8 cellular contexts compared by ENCODE assay signal in genomic region chr9:78296208-78296892, GRCh38. TPM values are rescaled to one million over a fixed set of nuclear protein-coding genes. Genes with fewer than 3 reads are reported as not detected.
A peak's percentile ranks its signal among the peaks of the same experiment; 100 is the strongest.
DNase-seq lines count a peak whose midpoint lies in the region; ATAC-seq, FAIRE-seq and TF ChIP-seq lines count a peak whose summit lies in the region.

No MANE protein-coding gene starts in this region.

- no peaks in the 10 kb centered on the region for H3F3A ChIP-seq in SK-N-SH (replicated peaks; ENCODE audit: insufficient read depth)

- no peak for ATAC-seq in HG02884 (IDR thresholded peaks at IDR 0.05; ENCODE audit: unreplicated experiment)
- no peak for ATAC-seq in GM19328 (IDR thresholded peaks at IDR 0.05; ENCODE audit: unreplicated experiment)

- H3K9me2 ChIP-seq in SK-N-SH, result no peaks in the 10 kb centered on the region

- H3K4me3 Mint-ChIP-seq in CD14-positive monocyte, result peak overlapping the region; percentile 82 to 93

- H3K4me1 Mint-ChIP-seq in CD14-positive monocyte, result peaks cover 36% of the 10 kb centered on the region

- POLR2A ChIA-PET in SK-N-SH (lab: Yijun Ruan, JAX), result interaction anchor here (0.6 to 3.1 kb wide), 18 partner anchors 9 to 399 kb away, joined by 3 to 23 read pairs (median 4); partner anchors contain the start of gene CEP78

- H3K4me1 ChIP-seq in SK-N-SH (ENCODE audit: control insufficient read depth in 1 of 2, insufficient read depth in 2 of 2, low read depth in 1 of 2, low read length in 1 of 2), result peaks cover 4 to 21% of the 10 kb centered on the region in 2 experiments; a peak in 2 of 4 replicates
- peaks cover 19% of the 10 kb centered on the region for H3K4me1 ChIP-seq in colonic mucosa

- H3K27me3 ChIP-seq in SK-N-SH (ENCODE audit: insufficient read depth) (no peaks in the 10 kb centered on the region), colonic mucosa (no peaks in the 10 kb centered on the region)

- no peak overlapping the region for H3K27ac Mint-ChIP-seq in CD14-positive monocyte

- no peak; the same call in 1 of the 2 replicates for TF ChIP-seq RAD21 in SK-N-SH (IDR thresholded peaks at IDR 0.05; ENCODE audit: low read length)

- H3K36me3 Mint-ChIP-seq in CD14-positive monocyte, result peaks cover 0 to 6% of the 10 kb centered on the region in 2 donors

- intact Hi-C loops in CD14-positive monocyte (cut with micrococcal nuclease), result no loop called here
- intact Hi-C loops in colonic mucosa (cut with DNase I), result no loop called here

- H2AFZ ChIP-seq in SK-N-SH (ENCODE audit: low read depth), result peak overlapping the region; percentile 95

- H3K9ac ChIP-seq in SK-N-SH (peak overlapping the region; percentile 70; the same call in 1 of the 2 replicates), colonic mucosa (ENCODE audit: low read depth in 2 of 2, low read length in 2 of 2) (peak overlapping the region in 1 of 2 donors; percentile 51)

- no peak for FAIRE-seq in HTR-8/SVneo (lab: Jason Lieb, UNC)

- H3K27ac ChIP-seq in SK-N-SH (ENCODE audit: low read depth in 2 of 2, low read length in 1 of 2), result peak overlapping the region; percentile 55 to 95
- H3K27ac ChIP-seq in colonic mucosa, result no peak overlapping the region

- peak overlapping the region; percentile 87 for H3K4me2 ChIP-seq in SK-N-SH

- H3K4me3 ChIP-seq in SK-N-SH (ENCODE audit: low read depth in 2 of 2, low read length in 1 of 2) (peak overlapping the region; percentile 92 to 93), colonic mucosa (peak overlapping the region; percentile 68)

- TF ChIP-seq EP300 in SK-N-SH (IDR thresholded peaks at IDR 0.05; ENCODE audit: borderline replicate concordance in 1 of 2, low read depth in 1 of 2, low read length in 1 of 2), result 0 out of 4 replicates have a peak, but pooled peaks of 1 of the 2 experiments have one; percentile 10

- WGBS in SK-N-SH (ENCODE audit: low lambda C conversion rate), result 7% methylated on average over 23 of the region's 32 CpGs

- CTCF ChIA-PET in SK-N-SH (lab: Yijun Ruan, JAX), result interaction anchor here (0.7 to 3.5 kb wide), 8 partner anchors 10 to 73 kb away, joined by 3 to 9 read pairs (median 4); no protein-coding TSS in a partner anchor

- H3K27me3 Mint-ChIP-seq in CD14-positive monocyte (ENCODE audit: low read depth in 3 of 3), result peaks cover 50 to 64% (median 58%) of the 10 kb centered on the region in 3 donors

- TF ChIP-seq CTCF in CD14-positive monocyte (IDR thresholded peaks at IDR 0.05) (no peak), SK-N-SH (IDR thresholded peaks at IDR 0.05) (no peak), colonic mucosa (IDR thresholded peaks at IDR 0.05) (no peak)

- DNase-seq in CD14-positive monocyte (ENCODE audit: low spot score) (no peak), HTR-8/SVneo (ENCODE audit: insufficient read length, low spot score) (peak; percentile 33), SK-N-SH (peak; percentile 63), colonic mucosa (peak; percentile 50), left kidney (ENCODE audit: low read depth, low spot score) (peak; percentile 86)
- peak; percentile 45 for DNase-seq in stimulated activated CD8-positive, alpha-beta memory T cell treated with anti-CD3 and anti-CD28 coated beads, Interleukin-4, amount 100 ng/mL, for 48 hours

- H4K20me1 ChIP-seq in SK-N-SH (ENCODE audit: insufficient read depth), result no peaks in the 10 kb centered on the region

- H3K9me3 Mint-ChIP-seq in CD14-positive monocyte, result peaks cover 0 to 17% (median 7%) of the 10 kb centered on the region in 7 donors

- peaks cover 5% of the 10 kb centered on the region for H3K79me2 ChIP-seq in SK-N-SH (ENCODE audit: insufficient read depth)

- H3K9me3 ChIP-seq in SK-N-SH (no peaks in the 10 kb centered on the region), colonic mucosa (no peaks in the 10 kb centered on the region)

- peaks cover 5 to 9% of the 10 kb centered on the region in 2 experiments for H3K36me3 ChIP-seq in SK-N-SH (replicated peaks in 1 of 2; ENCODE audit: control insufficient read depth in 1 of 2, insufficient read depth in 2 of 2, low read length in 1 of 2)
- no peaks in the 10 kb centered on the region for H3K36me3 ChIP-seq in colonic mucosa

TF ChIP-seq in SK-N-SH, 30 proteins besides CTCF, POLR2A, EP300 and RAD21:
- peak; percentile 64 for TF ChIP-seq MXI1 (IDR thresholded peaks at IDR 0.05; ENCODE audit: low read depth, low read length)
- TF ChIP-seq PBX3 (IDR thresholded peaks at IDR 0.05), result no peak

RNA-seq across cellular contexts. Expression of gene PSAT1, which starts 0.6 kb away (rescaled TPM):
- 1 to 10 TPM in 1 of 2 donors, under 1 TPM in 1; 0.11 to 4.7 TPM for polyA plus RNA-seq in CD14-positive monocyte
- polyA plus RNA-seq in SK-N-SH (2012; rRNA removed), result 37.0 and 52.4 TPM in 2 replicates
- 48.1 and 52.2 TPM in 2 replicates for polyA plus RNA-seq in SK-N-SH (2012; cell fraction: cytosol; rRNA removed)
- 18.5 and 43.2 TPM in 2 replicates for polyA plus RNA-seq in SK-N-SH (2012; cell fraction: nucleus; rRNA removed)
- 10 to 100 TPM in 1 of 2 donors, 1 to 10 TPM in 1; 7.5 to 28.5 TPM for total RNA-seq in colonic mucosa
